Comparison of ENCODE assay signal across 27 cellular contexts in genomic region chr3:14676881-14677280, GRCh38. TPM values are rescaled to one million over a fixed set of nuclear protein-coding genes. Genes with fewer than 3 reads are reported as not detected.
"Had no signal": no experiment of that assay in that cellular context is flagged by ENCODE, and none has a peak within 500 bp of the region (broad histone marks: within the 10 kb centered on the region; RNA-seq: fewer than 3 reads in every experiment).

No MANE protein-coding gene starts in this region.

- H3K27me3 Mint-ChIP-seq: activated CD4-positive, alpha-beta T cell treated with anti-CD3 and anti-CD28 coated beads for 36 hours; activated naive CD8-positive, alpha-beta T cell; brain had no signal

- H3K4me3 ChIP-seq: cardiac muscle cell, K562 had no signal

- H3K4me3 Mint-ChIP-seq: activated CD4-positive, alpha-beta T cell treated with anti-CD3 and anti-CD28 coated beads for 36 hours; activated CD8-positive, alpha-beta T cell treated with anti-CD3 and anti-CD28 coated beads, Interleukin-2, amount 10 ng/mL, durations not matched to agents 7 days and 5 days; activated naive CD8-positive, alpha-beta T cell; brain had no signal

- H3K27ac Mint-ChIP-seq: activated CD4-positive, alpha-beta T cell treated with anti-CD3 and anti-CD28 coated beads for 36 hours; activated CD8-positive, alpha-beta T cell treated with anti-CD3 and anti-CD28 coated beads, Interleukin-2, amount 10 ng/mL, durations not matched to agents 7 days and 5 days; brain had no signal

- H3K27ac ChIP-seq: cardiac muscle cell, WERI-Rb-1 had no signal

- ATAC-seq: activated CD4-positive, alpha-beta T cell treated with anti-CD3 and anti-CD28 coated beads for 36 hours; activated CD8-positive, alpha-beta T cell treated with anti-CD3 and anti-CD28 coated beads, Interleukin-2, amount 10 ng/mL, durations not matched to agents 7 days and 5 days; K562; Panc1; Right ventricle myocardium inferior had no signal

- H3K4me1 Mint-ChIP-seq: activated CD4-positive, alpha-beta T cell treated with anti-CD3 and anti-CD28 coated beads for 36 hours; brain had no signal

- H3K27me3 ChIP-seq: cardiac muscle cell had no signal

- DNase-seq: activated CD4-positive, alpha-beta T cell treated with anti-CD3 and anti-CD28 coated beads for 36 hours; activated CD4-positive, alpha-beta T cell treated with anti-CD3 and anti-CD28 coated beads, Interleukin-2, amount 50 U/mL, for 4 hours; activated CD8-positive, alpha-beta memory T cell treated with anti-CD3 and anti-CD28 coated beads, Interleukin-2, amount 50 U/mL, for 48 hours; activated CD8-positive, alpha-beta T cell treated with anti-CD3 and anti-CD28 coated beads, Interleukin-2, amount 10 ng/mL, durations not matched to agents 7 days and 5 days; activated effector memory CD4-positive, alpha-beta T cell treated with Interleukin-2 at 50 U/mL for 16 hours; activated naive CD4-positive, alpha-beta T cell; activated T-cell treated with anti-CD3 and anti-CD28 coated beads, Interleukin-2, amount 50 U/mL, for 1 hour; amygdala; Karpas-422; NCI-H1048; NCI-H1930; NCI-H2171; NCI-H2227 treated with DMSO at 0.1 percent for 48 hours; NCI-H446 treated with DMSO at 0.1 percent for 48 hours; NCI-H524 treated with DMSO at 0.1 percent for 48 hours; NCI-H748 treated with DMSO at 0.1 percent for 48 hours; OCI-M1; RPMI8226; T-helper 2 cell; T1000; WERI-Rb-1 had no signal

- H3K36me3 Mint-ChIP-seq: brain had no signal

RNA-seq across cellular contexts. Expression of gene C3orf20, which starts 1.9 kb away (rescaled TPM):
- total RNA-seq: activated CD4-positive, alpha-beta T cell treated with anti-CD3 and anti-CD28 coated beads for 36 hours; Right ventricle myocardium inferior had no signal
- polyA plus RNA-seq: cardiac muscle cell, K562 had no signal
